8 cellular contexts compared by ENCODE assay signal in the genomic region with DNA sequence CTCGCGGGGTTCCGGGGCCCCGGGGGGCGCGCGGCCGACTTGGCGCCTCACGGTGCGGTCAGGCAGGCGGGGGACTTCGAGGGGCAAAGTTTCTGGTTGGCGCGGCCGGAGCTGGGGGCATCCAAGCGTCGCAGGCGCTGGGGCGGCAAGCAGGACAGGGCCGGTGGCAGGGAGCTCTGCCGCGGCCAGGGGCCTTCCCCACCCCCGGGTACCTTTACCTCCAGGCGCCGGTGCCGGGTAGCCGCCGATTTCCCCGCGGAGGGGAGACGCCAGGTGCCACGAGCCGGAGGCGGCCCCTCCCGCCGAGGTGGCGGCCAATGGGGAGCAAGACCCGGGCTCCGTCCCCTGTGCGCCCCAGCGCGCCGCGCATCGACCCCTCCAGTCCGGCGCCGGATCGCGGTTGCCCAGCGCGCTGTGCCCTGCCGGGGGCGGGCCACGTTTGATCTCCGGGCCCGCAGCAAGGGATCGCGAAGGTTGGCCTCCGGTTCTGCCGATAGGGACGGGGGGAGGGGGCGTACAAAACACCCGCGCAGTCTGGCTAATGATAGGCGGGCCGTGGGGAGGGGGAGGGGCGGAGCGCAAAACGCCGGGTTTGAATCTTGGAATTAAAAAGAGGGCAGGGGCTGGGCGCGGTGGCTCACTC. TPM values are rescaled to one million over a fixed set of nuclear protein-coding genes. Genes with fewer than 3 reads are reported as not detected.
DNase-seq lines count a peak whose midpoint lies in the region; ATAC-seq and TF ChIP-seq lines count a peak whose summit lies in the region.

A gene with protein sequence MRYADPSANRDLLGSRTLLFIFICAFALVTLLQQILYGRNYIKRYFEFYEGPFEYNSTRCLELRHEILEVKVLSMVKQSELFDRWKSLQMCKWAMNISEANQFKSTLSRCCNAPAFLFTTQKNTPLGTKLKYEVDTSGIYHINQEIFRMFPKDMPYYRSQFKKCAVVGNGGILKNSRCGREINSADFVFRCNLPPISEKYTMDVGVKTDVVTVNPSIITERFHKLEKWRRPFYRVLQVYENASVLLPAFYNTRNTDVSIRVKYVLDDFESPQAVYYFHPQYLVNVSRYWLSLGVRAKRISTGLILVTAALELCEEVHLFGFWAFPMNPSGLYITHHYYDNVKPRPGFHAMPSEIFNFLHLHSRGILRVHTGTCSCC (minus strand): TSS at position 495 of the 643 bp plus-strand sequence. CDS start 545 bp downstream, outside the sequence.

- peak within 1 kb of the TSS; percentile 52; the same call in 1 of the 2 replicates for H2AFZ ChIP-seq in GM23248

- in situ Hi-C loops in GM23248 (cut with MboI): no loop called here

- H3K27ac Mint-ChIP-seq in glutamatergic neuron (ENCODE audit: unreplicated experiment): no peak within 1 kb of the TSS
- no peak within 1 kb of the TSS for H3K27ac Mint-ChIP-seq in stimulated activated effector memory CD8-positive, alpha-beta T cell treated with anti-CD3 and anti-CD28 coated beads, Interleukin-12 subunit alpha, Interleukin-12 subunit beta, amount 100 ng/mL, for 72 hours

- H3K4me3 ChIP-seq in A673 (ENCODE audit: low read depth, low read length, poor library complexity, severe bottlenecking) (peak within 1 kb of the TSS; percentile 74), GM23248 (peak within 1 kb of the TSS; percentile 62)

- POLR2A ChIA-PET in A673 (lab: Charles Lee; ENCODE audit: low non-redundant PET): no interaction called here

- WGBS in GM23248 (ENCODE audit: low coverage in 1 of 2, low lambda C conversion rate in 2 of 2, missing lambda C conversion rate in 2 of 2), 2 experiments: 2 to 4% methylated on average over 49 to 57 of the region's 74 CpGs

- CTCF ChIA-PET in A673 (lab: Charles Lee): no interaction called here

- H3K9me3 ChIP-seq in A673 (ENCODE audit: low read depth, low read length, poor library complexity, severe bottlenecking) (no peaks in the 10 kb centered on the region), GM23248 (ENCODE audit: low read depth) (no peaks in the 10 kb centered on the region)

- H3K9me3 Mint-ChIP-seq in glutamatergic neuron (ENCODE audit: unreplicated experiment): peaks cover 7% of the 10 kb centered on the region
- H3K9me3 Mint-ChIP-seq in stimulated activated effector memory CD8-positive, alpha-beta T cell treated with anti-CD3 and anti-CD28 coated beads, Interleukin-12 subunit alpha, Interleukin-12 subunit beta, amount 100 ng/mL, for 72 hours: no peaks in the 10 kb centered on the region

- H4K20me1 ChIP-seq in GM23248 (ENCODE audit: insufficient read depth): no peaks in the 10 kb centered on the region

- peak within 1 kb of the TSS; percentile 93 for H3K4me3 Mint-ChIP-seq in glutamatergic neuron (ENCODE audit: unreplicated experiment)
- peak within 1 kb of the TSS; percentile 37 for H3K4me3 Mint-ChIP-seq in stimulated activated effector memory CD8-positive, alpha-beta T cell treated with anti-CD3 and anti-CD28 coated beads, Interleukin-12 subunit alpha, Interleukin-12 subunit beta, amount 100 ng/mL, for 72 hours

- DNase-seq in A673 (ENCODE audit: low spot score) (peak; percentile 58), GM23248 (peak; percentile 18), glutamatergic neuron (peak; percentile 58), Ammon's horn (ENCODE audit: low spot score) (no peak)
- no peak for DNase-seq in stimulated activated effector memory CD8-positive, alpha-beta T cell treated with anti-CD3 and anti-CD28 coated beads, Interleukin-12 subunit alpha, Interleukin-12 subunit beta, amount 100 ng/mL, for 72 hours (ENCODE audit: low spot score in 2 of 2)
- no peak for DNase-seq in effector CD4-positive, alpha-beta T cell

- BruUV-seq in A673 (replicated peaks; lab: Mats Ljungman, UMichigan): no TSS peak

- H3K79me2 ChIP-seq in GM23248 (ENCODE audit: insufficient read depth): no peaks in the 10 kb centered on the region

- no peaks in the 10 kb centered on the region for H3K9me2 ChIP-seq in GM23248 (ENCODE audit: insufficient read depth)

- H3K4me1 Mint-ChIP-seq in glutamatergic neuron (ENCODE audit: low read depth, unreplicated experiment): peaks cover 17% of the 10 kb centered on the region
- H3K4me1 Mint-ChIP-seq in stimulated activated effector memory CD8-positive, alpha-beta T cell treated with anti-CD3 and anti-CD28 coated beads, Interleukin-12 subunit alpha, Interleukin-12 subunit beta, amount 100 ng/mL, for 72 hours: peaks cover 16% of the 10 kb centered on the region

- intact Hi-C loops in A673 (cut with micrococcal nuclease; ENCODE audit: unreplicated experiment): no loop called here

- ATAC-seq in SK-N-SH treated with all-trans-retinoic acid at 6 μM for 48 hours: peak; percentile 27; the same call in 1 of the 3 replicates
- ATAC-seq in stimulated activated effector memory CD8-positive, alpha-beta T cell treated with anti-CD3 and anti-CD28 coated beads, Interleukin-12 subunit alpha, Interleukin-12 subunit beta, amount 100 ng/mL, for 72 hours: no peak
- no peak for ATAC-seq in GM19035 (IDR thresholded peaks at IDR 0.05; ENCODE audit: unreplicated experiment)

- peak within 1 kb of the TSS; percentile 76 for H3K4me2 ChIP-seq in GM23248 (ENCODE audit: unreplicated experiment)

- TF ChIP-seq CTCF in A673 (conservative IDR thresholded peaks at IDR 0.05; ENCODE audit: low read depth, low read length) (no peak), glutamatergic neuron (IDR thresholded peaks at IDR 0.05; ENCODE audit: partially characterized antibody, unreplicated experiment) (no peak)

- no peak within 1 kb of the TSS for H3K9ac ChIP-seq in GM23248

- H3K27me3 ChIP-seq in A673 (replicated peaks; ENCODE audit: insufficient read depth, low read depth, low read length, poor library complexity) (no peaks in the 10 kb centered on the region), GM23248 (replicated peaks; ENCODE audit: insufficient read depth) (peaks cover 75% of the 10 kb centered on the region)

- H3K36me3 ChIP-seq in A673 (ENCODE audit: insufficient read depth, low read length, poor library complexity, severe bottlenecking): no peaks in the 10 kb centered on the region
- no peaks in the 10 kb centered on the region for H3K36me3 ChIP-seq in GM23248 (ENCODE audit: low read depth)

- peaks cover 15% of the 10 kb centered on the region for H3K27me3 Mint-ChIP-seq in glutamatergic neuron (ENCODE audit: unreplicated experiment)

- H3F3A ChIP-seq in GM23248 (ENCODE audit: insufficient read depth): no peaks in the 10 kb centered on the region

- H3K36me3 Mint-ChIP-seq in glutamatergic neuron (ENCODE audit: unreplicated experiment): peaks cover 5% of the 10 kb centered on the region
- H3K36me3 Mint-ChIP-seq in stimulated activated effector memory CD8-positive, alpha-beta T cell treated with anti-CD3 and anti-CD28 coated beads, Interleukin-12 subunit alpha, Interleukin-12 subunit beta, amount 100 ng/mL, for 72 hours: no peaks in the 10 kb centered on the region

- H3K4me1 ChIP-seq in A673 (ENCODE audit: insufficient read depth, low read length, poor library complexity, severe bottlenecking): peaks cover 12% of the 10 kb centered on the region
- H3K4me1 ChIP-seq in GM23248 (ENCODE audit: insufficient read depth): no peaks in the 10 kb centered on the region

- H3K27ac ChIP-seq in A673 (ENCODE audit: low read depth, low read length, poor library complexity, severe bottlenecking): peak within 1 kb of the TSS; percentile 65
- no peak within 1 kb of the TSS for H3K27ac ChIP-seq in GM23248

TF ChIP-seq in SK-N-SH treated with all-trans-retinoic acid at 6 μM for 48 hours, 23 proteins besides CTCF, POLR2A, EP300 and RAD21 (continues in another document):
- TF ChIP-seq TCF4 (CRISPR knock-in tag; IDR thresholded peaks at IDR 0.05; ENCODE audit: borderline replicate concordance): no peak
- TF ChIP-seq RARB (CRISPR knock-in tag; IDR thresholded peaks at IDR 0.05): no peak
- no peak for TF ChIP-seq BACH2 (CRISPR knock-in tag; IDR thresholded peaks at IDR 0.05; ENCODE audit: borderline replicate concordance)
- TF ChIP-seq, protein P1, sequence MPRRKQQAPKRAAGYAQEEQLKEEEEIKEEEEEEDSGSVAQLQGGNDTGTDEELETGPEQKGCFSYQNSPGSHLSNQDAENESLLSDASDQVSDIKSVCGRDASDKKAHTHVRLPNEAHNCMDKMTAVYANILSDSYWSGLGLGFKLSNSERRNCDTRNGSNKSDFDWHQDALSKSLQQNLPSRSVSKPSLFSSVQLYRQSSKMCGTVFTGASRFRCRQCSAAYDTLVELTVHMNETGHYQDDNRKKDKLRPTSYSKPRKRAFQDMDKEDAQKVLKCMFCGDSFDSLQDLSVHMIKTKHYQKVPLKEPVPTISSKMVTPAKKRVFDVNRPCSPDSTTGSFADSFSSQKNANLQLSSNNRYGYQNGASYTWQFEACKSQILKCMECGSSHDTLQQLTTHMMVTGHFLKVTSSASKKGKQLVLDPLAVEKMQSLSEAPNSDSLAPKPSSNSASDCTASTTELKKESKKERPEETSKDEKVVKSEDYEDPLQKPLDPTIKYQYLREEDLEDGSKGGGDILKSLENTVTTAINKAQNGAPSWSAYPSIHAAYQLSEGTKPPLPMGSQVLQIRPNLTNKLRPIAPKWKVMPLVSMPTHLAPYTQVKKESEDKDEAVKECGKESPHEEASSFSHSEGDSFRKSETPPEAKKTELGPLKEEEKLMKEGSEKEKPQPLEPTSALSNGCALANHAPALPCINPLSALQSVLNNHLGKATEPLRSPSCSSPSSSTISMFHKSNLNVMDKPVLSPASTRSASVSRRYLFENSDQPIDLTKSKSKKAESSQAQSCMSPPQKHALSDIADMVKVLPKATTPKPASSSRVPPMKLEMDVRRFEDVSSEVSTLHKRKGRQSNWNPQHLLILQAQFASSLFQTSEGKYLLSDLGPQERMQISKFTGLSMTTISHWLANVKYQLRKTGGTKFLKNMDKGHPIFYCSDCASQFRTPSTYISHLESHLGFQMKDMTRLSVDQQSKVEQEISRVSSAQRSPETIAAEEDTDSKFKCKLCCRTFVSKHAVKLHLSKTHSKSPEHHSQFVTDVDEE (CRISPR knock-in tag; IDR thresholded peaks at IDR 0.05): no peak
- TF ChIP-seq, protein P2, sequence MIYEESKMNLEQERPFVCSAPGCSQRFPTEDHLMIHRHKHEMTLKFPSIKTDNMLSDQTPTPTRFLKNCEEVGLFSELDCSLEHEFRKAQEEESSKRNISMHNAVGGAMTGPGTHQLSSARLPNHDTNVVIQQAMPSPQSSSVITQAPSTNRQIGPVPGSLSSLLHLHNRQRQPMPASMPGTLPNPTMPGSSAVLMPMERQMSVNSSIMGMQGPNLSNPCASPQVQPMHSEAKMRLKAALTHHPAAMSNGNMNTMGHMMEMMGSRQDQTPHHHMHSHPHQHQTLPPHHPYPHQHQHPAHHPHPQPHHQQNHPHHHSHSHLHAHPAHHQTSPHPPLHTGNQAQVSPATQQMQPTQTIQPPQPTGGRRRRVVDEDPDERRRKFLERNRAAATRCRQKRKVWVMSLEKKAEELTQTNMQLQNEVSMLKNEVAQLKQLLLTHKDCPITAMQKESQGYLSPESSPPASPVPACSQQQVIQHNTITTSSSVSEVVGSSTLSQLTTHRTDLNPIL (CRISPR knock-in tag; IDR thresholded peaks at IDR 0.05; ENCODE audit: low read depth): no peak
- no peak for TF ChIP-seq ESRRG (CRISPR knock-in tag; IDR thresholded peaks at IDR 0.05)
- no peak for TF ChIP-seq SNAI2 (CRISPR knock-in tag; IDR thresholded peaks at IDR 0.05)
- no peak for TF ChIP-seq ISL1 (CRISPR knock-in tag; IDR thresholded peaks at IDR 0.05)

RNA-seq across cellular contexts. Expression of the gene that starts here (rescaled TPM):
- total RNA-seq in A673 (2021) (17.9 and 24.8 TPM in 2 replicates), glutamatergic neuron (ENCODE audit: unreplicated experiment) (0.56 TPM)
- 0.13 TPM in 1 of 2 replicates, not detected in the other for total RNA-seq in GM23248 (2014; rRNA removed; shearing (Covaris generic))
- not detected in 2 replicates for polyA plus RNA-seq in GM23248 (2016; fragmentation: Nextera tagmentation; extraction: Ambion mirVana)

Comparison
In these comparisons a context has a peak if more than half of its experiments do, and no peak if none do; other contexts are left out.
1. RNA of the gene that starts here (total RNA-seq): 17.9 to 24.8 TPM in A673; 0.56 TPM in glutamatergic neuron (single experiment) and 0.13 TPM in GM23248; every median in the first group is over 10 times any median in the second.
2. Peak in DNase-seq, H3K4me3 ChIP-seq and H3K4me2 ChIP-seq in GM23248; RNA of the gene not detected or under 1 TPM.
3. Peak in DNase-seq in glutamatergic neuron; RNA of the gene not detected or under 1 TPM.